In genomic region chr1:40709802-40710278, GRCh38 we compare ENCODE assay signal across 8 cellular contexts. TPM values are rescaled to one million over a fixed set of nuclear protein-coding genes. Genes with fewer than 3 reads are reported as not detected.
DNase-seq lines count a peak whose midpoint lies in the region; ATAC-seq, FAIRE-seq and TF ChIP-seq lines count a peak whose summit lies in the region.

No MANE protein-coding gene starts in this region.

- H3K27ac Mint-ChIP-seq in activated naive CD4-positive, alpha-beta T cell treated with anti-CD3 and anti-CD28 coated beads, Interleukin-2, amount 50 U/mL, for 24 hours: peak overlapping the region; percentile 92
- peak overlapping the region; percentile 99 for H3K27ac Mint-ChIP-seq in mesothelial cell of epicardium

- no peaks in the 10 kb centered on the region for H3K9me3 ChIP-seq in upper lobe of right lung

- intact Hi-C loops in upper lobe of right lung (cut with DNase I): no loop called here

- H3K36me3 ChIP-seq in bronchial epithelial cell (ENCODE audit: control insufficient read depth, insufficient read depth, low read length): peaks cover 4% of the 10 kb centered on the region
- no peaks in the 10 kb centered on the region for H3K36me3 ChIP-seq in upper lobe of right lung

- H3K4me3 ChIP-seq in bronchial epithelial cell (ENCODE audit: low read depth, low read length) (peak overlapping the region; percentile 61), upper lobe of right lung (peak overlapping the region; percentile 62)

- no peaks in the 10 kb centered on the region for H3K27me3 Mint-ChIP-seq in activated naive CD4-positive, alpha-beta T cell treated with anti-CD3 and anti-CD28 coated beads, Interleukin-2, amount 50 U/mL, for 24 hours
- no peaks in the 10 kb centered on the region for H3K27me3 Mint-ChIP-seq in mesothelial cell of epicardium (ENCODE audit: low read depth)

- H3K4me1 ChIP-seq in upper lobe of right lung: peaks cover 57% of the 10 kb centered on the region

- peaks cover 68% of the 10 kb centered on the region for H3K4me1 Mint-ChIP-seq in activated naive CD4-positive, alpha-beta T cell treated with anti-CD3 and anti-CD28 coated beads, Interleukin-2, amount 50 U/mL, for 24 hours
- H3K4me1 Mint-ChIP-seq in mesothelial cell of epicardium: peaks cover 37% of the 10 kb centered on the region

- no peak for ATAC-seq in upper lobe of right lung
- ATAC-seq in omental fat pad (ENCODE audit: low FRiP score): no peak

- no peak for DNase-seq in activated naive CD4-positive, alpha-beta T cell treated with anti-CD3 and anti-CD28 coated beads, Interleukin-2, amount 50 U/mL, for 16 hours
- DNase-seq in bronchial epithelial cell (ENCODE audit: low read depth) (no peak), mesothelial cell of epicardium (ENCODE audit: low spot score in 2 of 2, unreplicated experiment in 2 of 2) (no peak), upper lobe of right lung (no peak), NCI-H748 (lab: John Stamatoyannopoulos, UW; ENCODE audit: unreplicated experiment) (no peak), omental fat pad (ENCODE audit: low spot score) (no peak)
- DNase-seq in stimulated activated CD4-positive, alpha-beta T cell treated with anti-CD3 and anti-CD28 coated beads, Interleukin-2, amount 100 ng/mL, for 24 hours: no peak

- no peaks in the 10 kb centered on the region for H3K27me3 ChIP-seq in bronchial epithelial cell (ENCODE audit: control insufficient read depth, insufficient read depth, low read length)
- no peaks in the 10 kb centered on the region for H3K27me3 ChIP-seq in upper lobe of right lung

- H3K9me3 Mint-ChIP-seq in activated naive CD4-positive, alpha-beta T cell treated with anti-CD3 and anti-CD28 coated beads, Interleukin-2, amount 50 U/mL, for 24 hours: no peaks in the 10 kb centered on the region
- no peaks in the 10 kb centered on the region for H3K9me3 Mint-ChIP-seq in mesothelial cell of epicardium

- H3K36me3 Mint-ChIP-seq in activated naive CD4-positive, alpha-beta T cell treated with anti-CD3 and anti-CD28 coated beads, Interleukin-2, amount 50 U/mL, for 24 hours: peaks cover 5% of the 10 kb centered on the region
- H3K36me3 Mint-ChIP-seq in mesothelial cell of epicardium: peaks cover 3% of the 10 kb centered on the region

- TF ChIP-seq CTCF in bronchial epithelial cell (IDR thresholded peaks at IDR 0.05; ENCODE audit: insufficient read depth, low read length, severe bottlenecking): no peak
- no peak for TF ChIP-seq CTCF in mesothelial cell of epicardium (IDR thresholded peaks at IDR 0.05; ENCODE audit: unreplicated experiment)
- TF ChIP-seq CTCF in upper lobe of right lung (IDR thresholded peaks at IDR 0.05): no peak
- TF ChIP-seq CTCF in omental fat pad (IDR thresholded peaks at IDR 0.05): no peak

- H3K27ac ChIP-seq in upper lobe of right lung: peak overlapping the region; percentile 81

- no peak for FAIRE-seq in bronchial epithelial cell (lab: Jason Lieb, UNC)

- H3K4me3 Mint-ChIP-seq in activated naive CD4-positive, alpha-beta T cell treated with anti-CD3 and anti-CD28 coated beads, Interleukin-2, amount 50 U/mL, for 24 hours: peak overlapping the region; percentile 93
- H3K4me3 Mint-ChIP-seq in mesothelial cell of epicardium: peak overlapping the region; percentile 99

RNA-seq across cellular contexts. Expression of gene NFYC, which starts 18.3 kb away (rescaled TPM):
- total RNA-seq in bronchial epithelial cell (22.5 and 22.9 TPM in 2 replicates), mesothelial cell of epicardium (91.0 to 101 TPM (median 91.2 TPM) in 3 replicates), upper lobe of right lung (56.0 TPM), omental fat pad (10 to 100 TPM; 29.8 to 44.6 (median 32.4) TPM)

RNA-seq across cellular contexts. Expression of gene RIMS3, which starts 44.4 kb away (rescaled TPM):
- total RNA-seq in bronchial epithelial cell: 0.26 and 2.7 TPM in 2 replicates
- total RNA-seq in mesothelial cell of epicardium: 12.5 to 13.0 TPM (median 12.9 TPM) in 3 replicates
- 4.7 TPM for total RNA-seq in upper lobe of right lung
- 1 to 10 TPM in 3 of 4 donors, under 1 TPM in 1; 0.79 to 2.2 (median 1.7) TPM for total RNA-seq in omental fat pad
